8 cellular contexts compared by ENCODE assay signal in genomic region chr1:40315239-40315794, GRCh38.
DNase-seq lines count a peak whose midpoint lies in the region; ATAC-seq and TF ChIP-seq lines count a peak whose summit lies in the region.

No MANE protein-coding gene starts in this region.

- H3K4me3 ChIP-seq in NT2/D1 (ENCODE audit: insufficient read length, low read depth) = peak overlapping the region; percentile 82

- H3K9me3 ChIP-seq in NT2/D1 (ENCODE audit: insufficient read depth, low read length) = no peaks in the 10 kb centered on the region

- DNase-seq in GM13977 (ENCODE audit: low spot score) (peak; percentile 89), NT2/D1 (ENCODE audit: low read depth, low spot score) (peak; percentile 93), activated T-cell treated with anti-CD3 and anti-CD28 coated beads for 24 hours (ENCODE audit: low read depth) (peak; percentile 75), epithelial cell of prostate (ENCODE audit: low read depth, low spot score) (peak; percentile 43), middle frontal gyrus (ENCODE audit: extremely low spot score, low spot score) (peak; percentile 80)
- DNase-seq in stimulated activated CD8-positive, alpha-beta memory T cell treated with anti-CD3 and anti-CD28 coated beads, Interleukin-15, amount 100 ng/mL, for 24 hours (ENCODE audit: low read depth) = peak; percentile 54

- no peak overlapping the region for H3K27ac ChIP-seq in epithelial cell of prostate

- peak; percentile 92 for TF ChIP-seq CTCF in GM13977 (IDR thresholded peaks at IDR 0.05; ENCODE audit: extremely low read depth, insufficient read depth, missing control alignments)

- H3K36me3 ChIP-seq in NT2/D1 (ENCODE audit: insufficient read depth, insufficient read length, low read length) = peaks cover 11% of the 10 kb centered on the region

- H3K27me3 ChIP-seq in NT2/D1 (ENCODE audit: insufficient read depth, insufficient read length) = peaks cover 41% of the 10 kb centered on the region

- H3K4me1 ChIP-seq in NT2/D1 (ENCODE audit: insufficient read depth, insufficient read length) = peaks cover 21% of the 10 kb centered on the region

- H3K9ac ChIP-seq in NT2/D1 (ENCODE audit: insufficient read length, low read depth) = peak overlapping the region; percentile 91

- in situ Hi-C loops in GM13977 (cut with MboI; ENCODE audit: low pct_unique_long_range_greater_than_20kb, low sequenced_read_pairs, unreplicated experiment) = no loop called here

- ATAC-seq in HG03565 (IDR thresholded peaks at IDR 0.05; ENCODE audit: unreplicated experiment) (peak; percentile 37), HG03139 (IDR thresholded peaks at IDR 0.05; ENCODE audit: unreplicated experiment) (no peak)

Comparison
In these comparisons a context has a peak if more than half of its experiments do, and no peak if none do; other contexts are left out.
1. DNase-seq: peak in every context shown above with its lines; median percentile 93 in NT2/D1; 89 in GM13977; 80 in middle frontal gyrus; 75 in activated T-cell treated with anti-CD3 and anti-CD28 coated beads for 24 hours; 54 in stimulated activated CD8-positive, alpha-beta memory T cell treated with anti-CD3 and anti-CD28 coated beads, Interleukin-15, amount 100 ng/mL, for 24 hours; 43 in epithelial cell of prostate.